26 cellular contexts compared by ENCODE assay signal in the genomic region with DNA sequence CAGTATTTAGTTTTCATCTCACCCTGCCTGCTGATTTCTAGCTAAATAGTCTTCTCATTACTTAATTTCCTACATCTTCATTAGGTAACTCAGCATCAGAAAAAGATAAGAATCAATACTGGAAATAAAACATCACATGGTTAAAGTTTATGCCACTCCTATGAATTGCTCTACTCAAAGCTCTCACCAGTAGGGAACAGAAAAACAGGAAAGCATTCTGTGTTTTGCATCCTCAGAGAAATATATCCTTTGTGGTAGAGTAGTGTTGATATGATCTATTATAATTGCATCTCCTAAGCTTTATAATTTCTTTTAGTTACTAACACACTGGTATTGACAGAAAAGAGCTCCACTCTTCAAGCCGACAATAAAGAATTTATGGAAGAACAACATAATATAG.
"Had no signal": no experiment of that assay in that cellular context is flagged by ENCODE, and none has a peak within 500 bp of the region (broad histone marks: within the 10 kb centered on the region; RNA-seq: fewer than 3 reads in every experiment).

No MANE protein-coding gene starts in this region.

- H3K36me3 ChIP-seq: neural progenitor cell, ovary, right lobe of liver, sigmoid colon, stomach, suprapubic skin, tibial artery, transverse colon, upper lobe of right lung, uterus had no signal

- DNase-seq: natural killer cell; occipital lobe; ovary; posterior cingulate gyrus; psoas muscle; right cardiac atrium; right lobe of liver; sigmoid colon; small intestine; stimulated activated CD4-positive, alpha-beta T cell treated with anti-CD3 and anti-CD28 coated beads, Interleukin-15, amount 100 ng/mL, for 24 hours; stimulated activated CD4-positive, alpha-beta T cell treated with anti-CD3 and anti-CD28 coated beads, Interleukin-2, amount 100 ng/mL, for 24 hours; stimulated activated CD4-positive, alpha-beta T cell treated with anti-CD3 and anti-CD28 coated beads, Interleukin-2, amount 100 ng/mL, for 48 hours; stimulated activated CD4-positive, alpha-beta T cell treated with anti-CD3 and anti-CD28 coated beads, Interleukin-4, amount 100 ng/mL, for 24 hours; stimulated activated naive B cell treated with anti-CD40 and anti-IgM and Interleukin-4, amounts not matched to agents 10 μg/mL and 1 μg/mL and 100 μg/mL, for 72 hours; stimulated activated naive CD4-positive, alpha-beta T cell treated with Interleukin-2 at 50 U/mL for 16 hours; stomach; substantia nigra; testis; tibial artery; transverse colon; upper lobe of right lung; uterus had no signal

- ATAC-seq: natural killer cell; psoas muscle; right cardiac atrium; right lobe of liver; stimulated activated effector memory CD8-positive, alpha-beta T cell treated with anti-CD3 and anti-CD28 coated beads, Interleukin-12 subunit alpha, Interleukin-12 subunit beta, amount 100 ng/mL, for 72 hours; stimulated activated naive B cell treated with anti-CD40 and anti-IgM and Interleukin-4, amounts not matched to agents 10 μg/mL and 1 μg/mL and 100 μg/mL, for 72 hours; upper lobe of right lung had no signal

- H3K9me3 ChIP-seq: ovary, psoas muscle, right lobe of liver, sigmoid colon, stomach, suprapubic skin, testis, tibial artery, transverse colon, upper lobe of right lung, uterus had no signal

- H2AFZ ChIP-seq: neural progenitor cell, parathyroid adenoma had no signal

- H3K27me3 ChIP-seq: neural progenitor cell, ovary, right lobe of liver, sigmoid colon, stomach, suprapubic skin, testis, tibial artery, transverse colon, upper lobe of right lung, uterus had no signal

- FAIRE-seq: small intestine had no signal

- H3K4me3 ChIP-seq: neural progenitor cell, ovary, psoas muscle, right lobe of liver, sigmoid colon, stomach, suprapubic skin, testis, tibial artery, transverse colon, upper lobe of right lung, uterus had no signal

- H3K9ac ChIP-seq: neural progenitor cell, parathyroid adenoma had no signal

- H3K79me2 ChIP-seq: parathyroid adenoma had no signal

- H3K4me1 ChIP-seq: parathyroid adenoma, psoas muscle, testis, uterus had no signal

- H3K4me2 ChIP-seq: neural progenitor cell had no signal

- H3K27ac ChIP-seq: neural progenitor cell, ovary, parathyroid adenoma, psoas muscle, right lobe of liver, sigmoid colon, stomach, suprapubic skin, testis, tibial artery, transverse colon, upper lobe of right lung, uterus had no signal
